ENCODE assay signal across 1 cellular context in the genomic region with DNA sequence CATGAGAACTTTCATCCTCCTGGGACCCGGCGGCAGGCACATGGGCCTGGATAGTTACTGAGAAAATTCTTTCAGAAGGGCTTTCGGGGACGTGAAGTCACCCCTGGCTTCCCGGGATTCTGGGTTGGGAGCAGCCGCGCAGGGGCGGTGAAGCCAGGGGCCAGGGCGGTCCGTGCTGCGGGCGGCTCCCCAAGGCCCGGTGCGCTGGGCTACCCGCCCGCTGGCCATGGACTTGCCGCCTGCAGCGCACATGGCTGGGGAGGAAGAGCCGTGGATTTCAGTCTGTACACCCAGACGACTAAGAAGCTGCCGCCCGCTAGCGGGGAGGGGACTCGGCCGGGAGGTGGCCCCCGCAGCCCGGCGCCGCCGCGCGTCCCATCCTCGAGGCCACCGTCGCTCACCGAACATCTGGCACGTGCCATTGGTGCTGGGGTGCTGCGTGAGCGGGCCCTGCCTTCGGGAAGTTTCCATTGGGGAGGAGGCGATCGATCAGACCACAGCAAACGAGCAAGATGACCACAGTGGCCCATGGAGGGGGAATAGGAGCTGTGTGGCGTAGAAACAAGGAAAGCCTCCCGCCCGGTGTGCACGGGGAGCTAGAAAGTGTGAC.
A peak's percentile ranks its signal among the peaks of the same experiment; 100 is the strongest.
TF ChIP-seq lines count a peak whose summit lies in the region.

No MANE protein-coding gene starts in this region.

TF ChIP-seq in H1, 55 proteins besides CTCF, POLR2A, EP300 and RAD21 (continued from another document):
- TF ChIP-seq CHD2 (IDR thresholded peaks at IDR 0.05; ENCODE audit: low read length): 0 out of 2 replicates have a peak, but pooled peaks have one; percentile 22
- TF ChIP-seq KDM5A (IDR thresholded peaks at IDR 0.05; ENCODE audit: low read length): no peak
- TF ChIP-seq, protein P1, sequence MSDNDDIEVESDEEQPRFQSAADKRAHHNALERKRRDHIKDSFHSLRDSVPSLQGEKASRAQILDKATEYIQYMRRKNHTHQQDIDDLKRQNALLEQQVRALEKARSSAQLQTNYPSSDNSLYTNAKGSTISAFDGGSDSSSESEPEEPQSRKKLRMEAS (IDR thresholded peaks at IDR 0.05): peak; percentile 98
- no peak for TF ChIP-seq BCL11A (IDR thresholded peaks at IDR 0.05; ENCODE audit: low read depth in 2 of 2, low read length in 2 of 2)
- TF ChIP-seq RNF2 (IDR thresholded peaks at IDR 0.05; ENCODE audit: borderline replicate concordance, low read depth, low read length, missing control alignments, poor library complexity, severe bottlenecking): peak; percentile 74
- peak; percentile 55 for TF ChIP-seq TAF7 (optimal IDR thresholded peaks at IDR 0.05; ENCODE audit: borderline replicate concordance, low read depth, low read length)
- no peak for TF ChIP-seq SRF (IDR thresholded peaks at IDR 0.05; ENCODE audit: low read depth, low read length)
